1 cellular context compared by ENCODE assay signal in genomic region chr12:66048843-66049537, GRCh38.
TF ChIP-seq lines count a peak whose summit lies in the region.

No MANE protein-coding gene starts in this region.

TF ChIP-seq in Ishikawa, 13 proteins besides CTCF, POLR2A, EP300 and RAD21 (continued from another document):
- TF ChIP-seq REST (IDR thresholded peaks at IDR 0.05; ENCODE audit: low read depth) (no peak), TCF12 (IDR thresholded peaks at IDR 0.05; ENCODE audit: low read depth) (no peak), ZBTB7A (IDR thresholded peaks at IDR 0.05; ENCODE audit: low read depth) (no peak)
